In genomic region chr13:108686027-108686426, GRCh38 we compare ENCODE assay signal across 25 cellular contexts. TPM values are rescaled to one million over a fixed set of nuclear protein-coding genes. Genes with fewer than 3 reads are reported as not detected.
"Had no signal": no experiment of that assay in that cellular context is flagged by ENCODE, and none has a peak within 500 bp of the region (broad histone marks: within the 10 kb centered on the region; RNA-seq: fewer than 3 reads in every experiment).

No MANE protein-coding gene starts in this region.

- H3K4me1 Mint-ChIP-seq: endodermal cell had no signal

- H3K4me3 ChIP-seq: colonic mucosa, esophagus squamous epithelium, gastrocnemius medialis, heart right ventricle, left lung, lower lobe of right lung, mucosa of descending colon had no signal

- H3K27ac ChIP-seq: colonic mucosa, epithelial cell of prostate, esophagus squamous epithelium, gastrocnemius medialis, heart right ventricle, left lung, lower lobe of right lung had no signal

- H3K27me3 Mint-ChIP-seq: dendritic cell treated with granulocyte-macrophage colony-stimulating factor and Interleukin-4, amounts not matched to agents 40 ng/mL and 50 ng/mL, for 4 days; effector memory CD8-positive, alpha-beta T cell had no signal

- H3K36me3 Mint-ChIP-seq: mesothelial cell of epicardium had no signal

- H3K9me3 ChIP-seq: colonic mucosa, gastrocnemius medialis, heart right ventricle, left lung, lower lobe of right lung, mucosa of descending colon had no signal

- H3K4me1 ChIP-seq: colonic mucosa, esophagus squamous epithelium, gastrocnemius medialis, heart right ventricle, left lung, lower lobe of right lung had no signal

- DNase-seq: colonic mucosa; cortex of kidney; effector CD8-positive, alpha-beta T cell; effector memory CD8-positive, alpha-beta T cell; endodermal cell; erythroblast; esophagus squamous epithelium; foreskin fibroblast; foreskin melanocyte; gastrocnemius medialis; glutamatergic neuron; head of caudate nucleus; heart right ventricle; hippocampal formation; left cardiac atrium; left lung; left ventricle myocardium superior; lower lobe of right lung; mesenchymal stem cell; mucosa of descending colon had no signal

- H3K27me3 ChIP-seq: colonic mucosa, esophagus squamous epithelium, gastrocnemius medialis, heart right ventricle, left lung had no signal

- H3K4me3 Mint-ChIP-seq: dendritic cell treated with granulocyte-macrophage colony-stimulating factor and Interleukin-4, amounts not matched to agents 40 ng/mL and 50 ng/mL, for 4 days; effector memory CD8-positive, alpha-beta T cell; endodermal cell; mesothelial cell of epicardium had no signal

- H3K9me3 Mint-ChIP-seq: endodermal cell, mesothelial cell of epicardium had no signal

- H3K36me3 ChIP-seq: colonic mucosa, esophagus squamous epithelium, gastrocnemius medialis, heart right ventricle, left lung, lower lobe of right lung had no signal

- H3K27ac Mint-ChIP-seq: dendritic cell treated with granulocyte-macrophage colony-stimulating factor and Interleukin-4, amounts not matched to agents 40 ng/mL and 50 ng/mL, for 4 days; effector memory CD8-positive, alpha-beta T cell; endodermal cell; mesothelial cell of epicardium had no signal

RNA-seq across cellular contexts. Expression of gene MYO16, which starts 56.6 kb away (rescaled TPM):
- total RNA-seq: dermis microvascular lymphatic vessel endothelial cell, lung microvascular endothelial cell had no signal
